35 cellular contexts compared by ENCODE assay signal in genomic region chr21:41941941-41942340, GRCh38.
"Had no signal": no experiment of that assay in that cellular context is flagged by ENCODE, and none has a peak within 500 bp of the region (broad histone marks: within the 10 kb centered on the region; RNA-seq: fewer than 3 reads in every experiment).

No MANE protein-coding gene starts in this region.

- H3K4me3 ChIP-seq: adrenal gland, ascending aorta, breast epithelium, cardiac muscle cell, coronary artery, dorsolateral prefrontal cortex, esophagus muscularis mucosa, gastrocnemius medialis had no signal

- H3K4me1 ChIP-seq: ascending aorta, breast epithelium, foreskin keratinocyte, gastrocnemius medialis had no signal

- H3K27me3 ChIP-seq: adrenal gland, ascending aorta, breast epithelium, cardiac muscle cell, dorsolateral prefrontal cortex, esophagus muscularis mucosa, foreskin keratinocyte, gastrocnemius medialis had no signal

- H3K9me3 Mint-ChIP-seq: activated CD4-positive, alpha-beta memory T cell treated with anti-CD3 and anti-CD28 coated beads for 36 hours; activated CD4-positive, alpha-beta T cell treated with anti-CD3 and anti-CD28 coated beads, Interleukin-2, amount 10 ng/mL, durations not matched to agents 24 days and 14 days; activated naive CD4-positive, alpha-beta T cell treated with anti-CD3 and anti-CD28 coated beads for 36 hours; activated naive CD4-positive, alpha-beta T cell treated with anti-CD3 and anti-CD28 coated beads, Interleukin-2, amount 50 U/mL, for 24 hours; activated naive CD8-positive, alpha-beta T cell treated with anti-CD3 and anti-CD28 coated beads for 36 hours; activated naive CD8-positive, alpha-beta T cell treated with anti-CD3 and anti-CD28 coated beads, Interleukin-2, amount 50 U/mL, for 24 hours; activated T-helper 1 cell treated with anti-CD3 and anti-CD28 coated beads, Interleukin-12 subunit alpha, Interleukin-12 subunit beta, Interleukin-2, Interleukin-4 antibody, amounts not matched to agents 30 ng/mL and 10 ng/mL and 1 ng/mL, durations not matched to agents 14 hours and 24 hours and 36 hours; activated T-helper 2 cell treated with anti-CD3 and anti-CD28 coated beads, Interferon-gamma antibody, Interleukin-2, Interleukin-4, amounts not matched to agents 10 μg/mL and 5 μg/mL and 100 μg/mL, durations not matched to agents 14 hours and 24 hours and 36 hours; brain; dendritic cell treated with granulocyte-macrophage colony-stimulating factor and Interleukin-4, amounts not matched to agents 40 ng/mL and 50 ng/mL, for 4 days; effector memory CD8-positive, alpha-beta T cell had no signal

- H3K4me3 Mint-ChIP-seq: activated CD4-positive, alpha-beta memory T cell treated with anti-CD3 and anti-CD28 coated beads for 36 hours; activated CD4-positive, alpha-beta T cell treated with anti-CD3 and anti-CD28 coated beads for 36 hours; activated CD4-positive, alpha-beta T cell treated with anti-CD3 and anti-CD28 coated beads, Interleukin-2, amount 10 ng/mL, durations not matched to agents 24 days and 14 days; activated CD8-positive, alpha-beta memory T cell treated with anti-CD3 and anti-CD28 coated beads, Interleukin-2, amount 10 ng/mL, durations not matched to agents 7 days and 5 days; activated CD8-positive, alpha-beta T cell treated with anti-CD3 and anti-CD28 coated beads, Interleukin-2, amount 10 ng/mL, durations not matched to agents 7 days and 5 days; activated naive CD4-positive, alpha-beta T cell treated with anti-CD3 and anti-CD28 coated beads for 36 hours; activated naive CD4-positive, alpha-beta T cell treated with anti-CD3 and anti-CD28 coated beads, Interleukin-2, amount 50 U/mL, for 24 hours; activated naive CD8-positive, alpha-beta T cell treated with anti-CD3 and anti-CD28 coated beads for 36 hours; activated naive CD8-positive, alpha-beta T cell treated with anti-CD3 and anti-CD28 coated beads, Interleukin-2, amount 50 U/mL, for 24 hours; activated T-helper 1 cell treated with anti-CD3 and anti-CD28 coated beads, Interleukin-12 subunit alpha, Interleukin-12 subunit beta, Interleukin-2, Interleukin-4 antibody, amounts not matched to agents 30 ng/mL and 10 ng/mL and 1 ng/mL, durations not matched to agents 14 hours and 24 hours and 36 hours; brain; dendritic cell treated with granulocyte-macrophage colony-stimulating factor and Interleukin-4, amounts not matched to agents 40 ng/mL and 50 ng/mL, for 4 days; effector memory CD8-positive, alpha-beta T cell had no signal

- H3K36me3 ChIP-seq: breast epithelium, cardiac muscle cell, gastrocnemius medialis had no signal

- H3K36me3 Mint-ChIP-seq: activated CD4-positive, alpha-beta memory T cell treated with anti-CD3 and anti-CD28 coated beads for 36 hours; activated CD8-positive, alpha-beta memory T cell treated with anti-CD3 and anti-CD28 coated beads, Interleukin-2, amount 10 ng/mL, durations not matched to agents 7 days and 5 days; activated naive CD4-positive, alpha-beta T cell treated with anti-CD3 and anti-CD28 coated beads, Interleukin-2, amount 50 U/mL, for 24 hours; activated naive CD8-positive, alpha-beta T cell treated with anti-CD3 and anti-CD28 coated beads for 36 hours had no signal

- H3K9me3 ChIP-seq: adrenal gland, ascending aorta, breast epithelium, esophagus muscularis mucosa, gastrocnemius medialis had no signal

- H3K4me1 Mint-ChIP-seq: activated CD4-positive, alpha-beta T cell treated with anti-CD3 and anti-CD28 coated beads, Interleukin-2, amount 10 ng/mL, durations not matched to agents 24 days and 14 days; activated CD8-positive, alpha-beta memory T cell treated with anti-CD3 and anti-CD28 coated beads, Interleukin-2, amount 10 ng/mL, durations not matched to agents 7 days and 5 days; activated naive CD4-positive, alpha-beta T cell treated with anti-CD3 and anti-CD28 coated beads, Interleukin-2, amount 50 U/mL, for 24 hours; activated naive CD8-positive, alpha-beta T cell treated with anti-CD3 and anti-CD28 coated beads for 36 hours; activated naive CD8-positive, alpha-beta T cell treated with anti-CD3 and anti-CD28 coated beads, Interleukin-2, amount 50 U/mL, for 24 hours; brain had no signal

- H3K27me3 Mint-ChIP-seq: activated CD4-positive, alpha-beta memory T cell treated with anti-CD3 and anti-CD28 coated beads for 36 hours; activated CD4-positive, alpha-beta T cell treated with anti-CD3 and anti-CD28 coated beads for 36 hours; activated naive CD4-positive, alpha-beta T cell treated with anti-CD3 and anti-CD28 coated beads, Interleukin-2, amount 50 U/mL, for 24 hours; activated naive CD8-positive, alpha-beta T cell treated with anti-CD3 and anti-CD28 coated beads for 36 hours; activated naive CD8-positive, alpha-beta T cell treated with anti-CD3 and anti-CD28 coated beads, Interleukin-2, amount 50 U/mL, for 24 hours; brain; dendritic cell treated with granulocyte-macrophage colony-stimulating factor and Interleukin-4, amounts not matched to agents 40 ng/mL and 50 ng/mL, for 4 days had no signal

- H3K27ac Mint-ChIP-seq: activated CD4-positive, alpha-beta memory T cell treated with anti-CD3 and anti-CD28 coated beads for 36 hours; activated CD4-positive, alpha-beta T cell treated with anti-CD3 and anti-CD28 coated beads for 36 hours; activated CD4-positive, alpha-beta T cell treated with anti-CD3 and anti-CD28 coated beads, Interleukin-2, amount 10 ng/mL, durations not matched to agents 24 days and 14 days; activated CD8-positive, alpha-beta memory T cell treated with anti-CD3 and anti-CD28 coated beads, Interleukin-2, amount 10 ng/mL, durations not matched to agents 7 days and 5 days; activated CD8-positive, alpha-beta T cell treated with anti-CD3 and anti-CD28 coated beads, Interleukin-2, amount 10 ng/mL, durations not matched to agents 7 days and 5 days; activated naive CD4-positive, alpha-beta T cell treated with anti-CD3 and anti-CD28 coated beads for 36 hours; activated naive CD4-positive, alpha-beta T cell treated with anti-CD3 and anti-CD28 coated beads, Interleukin-2, amount 50 U/mL, for 24 hours; activated naive CD8-positive, alpha-beta T cell treated with anti-CD3 and anti-CD28 coated beads for 36 hours; activated naive CD8-positive, alpha-beta T cell treated with anti-CD3 and anti-CD28 coated beads, Interleukin-2, amount 50 U/mL, for 24 hours; activated T-helper 1 cell treated with anti-CD3 and anti-CD28 coated beads, Interleukin-12 subunit alpha, Interleukin-12 subunit beta, Interleukin-2, Interleukin-4 antibody, amounts not matched to agents 30 ng/mL and 10 ng/mL and 1 ng/mL, durations not matched to agents 14 hours and 24 hours and 36 hours; activated T-helper 2 cell treated with anti-CD3 and anti-CD28 coated beads, Interferon-gamma antibody, Interleukin-2, Interleukin-4, amounts not matched to agents 10 μg/mL and 5 μg/mL and 100 μg/mL, durations not matched to agents 14 hours and 24 hours and 36 hours; dendritic cell treated with granulocyte-macrophage colony-stimulating factor and Interleukin-4, amounts not matched to agents 40 ng/mL and 50 ng/mL, for 4 days; effector memory CD8-positive, alpha-beta T cell had no signal

- H3K27ac ChIP-seq: ascending aorta, breast epithelium, cardiac muscle cell, esophagus muscularis mucosa, foreskin keratinocyte, gastrocnemius medialis had no signal

- DNase-seq: activated CD4-positive, alpha-beta memory T cell treated with anti-CD3 and anti-CD28 coated beads for 36 hours; activated CD4-positive, alpha-beta T cell treated with anti-CD3 and anti-CD28 coated beads for 36 hours; activated CD4-positive, alpha-beta T cell treated with anti-CD3 and anti-CD28 coated beads, Interleukin-2, amount 10 ng/mL, durations not matched to agents 24 days and 14 days; activated CD4-positive, CD25-positive, alpha-beta regulatory T cell; activated CD4-positive, CD25-positive, alpha-beta regulatory T cell treated with anti-CD3 and anti-CD28 coated beads, Interleukin-2, amount 50 U/mL, for 72 hours; activated CD8-positive, alpha-beta memory T cell treated with anti-CD3 and anti-CD28 coated beads, Interleukin-2, amount 10 ng/mL, durations not matched to agents 7 days and 5 days; activated CD8-positive, alpha-beta memory T cell treated with anti-CD3 and anti-CD28 coated beads, Interleukin-2, amount 50 U/mL, for 4 hours; activated CD8-positive, alpha-beta T cell treated with anti-CD3 and anti-CD28 coated beads, Interleukin-2, amount 10 ng/mL, durations not matched to agents 7 days and 5 days; activated effector memory CD4-positive, alpha-beta T cell treated with anti-CD3 and anti-CD28 coated beads, Interleukin-2, amount 50 U/mL, for 16 hours; activated naive CD4-positive, alpha-beta T cell treated with anti-CD3 and anti-CD28 coated beads for 36 hours; activated naive CD8-positive, alpha-beta T cell treated with anti-CD3 and anti-CD28 coated beads for 36 hours; activated naive CD8-positive, alpha-beta T cell treated with anti-CD3 and anti-CD28 coated beads, Interleukin-2, amount 50 U/mL, for 24 hours; activated T-cell treated with anti-CD3 and anti-CD28 coated beads, Interleukin-2, amount 50 U/mL, for 1 hour; activated T-cell treated with anti-CD3 and anti-CD28 coated beads, Interleukin-2, amount 50 U/mL, for 48 hours; adrenal gland; amygdala; central memory CD4-positive, alpha-beta T cell; cerebellar nuclear complex; effector CD4-positive, alpha-beta T cell; effector memory CD8-positive, alpha-beta T cell; erythroblast; foreskin keratinocyte; gastrocnemius medialis; T-helper 2 cell had no signal
